25 cellular contexts compared by ENCODE assay signal in genomic region chr1:79594121-79594698, GRCh38.
"Had no signal": no experiment of that assay in that cellular context is flagged by ENCODE, and none has a peak within 500 bp of the region (broad histone marks: within the 10 kb centered on the region; RNA-seq: fewer than 3 reads in every experiment).

No MANE protein-coding gene starts in this region.

- H3K4me1 ChIP-seq: colonic mucosa, esophagus squamous epithelium, foreskin keratinocyte, gastrocnemius medialis, gastroesophageal sphincter, heart left ventricle, heart right ventricle had no signal

- H3K4me3 ChIP-seq: colonic mucosa, coronary artery, dorsolateral prefrontal cortex, esophagus muscularis mucosa, esophagus squamous epithelium, gastrocnemius medialis, gastroesophageal sphincter, heart left ventricle, heart right ventricle had no signal

- H3K9me3 ChIP-seq: colonic mucosa, esophagus muscularis mucosa, esophagus squamous epithelium, gastrocnemius medialis, gastroesophageal sphincter, heart left ventricle, heart right ventricle had no signal

- H3K4me3 Mint-ChIP-seq: dendritic cell treated with granulocyte-macrophage colony-stimulating factor and Interleukin-4, amounts not matched to agents 40 ng/mL and 50 ng/mL, for 4 days; effector memory CD8-positive, alpha-beta T cell; endodermal cell had no signal

- ATAC-seq: effector memory CD8-positive, alpha-beta T cell; esophagus mucosa; foreskin keratinocyte; gastrocnemius medialis; gastroesophageal sphincter; heart left ventricle; heart right ventricle had no signal

- H3K36me3 ChIP-seq: colonic mucosa, esophagus muscularis mucosa, esophagus squamous epithelium, gastrocnemius medialis, gastroesophageal sphincter, heart left ventricle, heart right ventricle had no signal

- H3K27me3 Mint-ChIP-seq: dendritic cell treated with granulocyte-macrophage colony-stimulating factor and Interleukin-4, amounts not matched to agents 40 ng/mL and 50 ng/mL, for 4 days; effector memory CD8-positive, alpha-beta T cell had no signal

- H3K27ac ChIP-seq: colonic mucosa, coronary artery, dorsolateral prefrontal cortex, epithelial cell of prostate, esophagus muscularis mucosa, esophagus squamous epithelium, foreskin keratinocyte, gastrocnemius medialis, gastroesophageal sphincter, heart left ventricle, heart right ventricle had no signal

- DNase-seq: colonic mucosa; cortex of kidney; dermis blood vessel endothelial cell; dorsolateral prefrontal cortex; effector CD4-positive, alpha-beta T cell; effector CD8-positive, alpha-beta T cell; effector memory CD4-positive, alpha-beta T cell; effector memory CD8-positive, alpha-beta T cell; endodermal cell; erythroblast; esophagus squamous epithelium; foreskin fibroblast; foreskin keratinocyte; foreskin melanocyte; gastrocnemius medialis; glutamatergic neuron; head of caudate nucleus; heart left ventricle; heart right ventricle had no signal

- H3K27ac Mint-ChIP-seq: dendritic cell treated with granulocyte-macrophage colony-stimulating factor and Interleukin-4, amounts not matched to agents 40 ng/mL and 50 ng/mL, for 4 days; effector memory CD8-positive, alpha-beta T cell; endodermal cell had no signal

- H3K27me3 ChIP-seq: colonic mucosa, esophagus muscularis mucosa, esophagus squamous epithelium, foreskin keratinocyte, gastrocnemius medialis, gastroesophageal sphincter, heart left ventricle, heart right ventricle had no signal
